In the genomic region with DNA sequence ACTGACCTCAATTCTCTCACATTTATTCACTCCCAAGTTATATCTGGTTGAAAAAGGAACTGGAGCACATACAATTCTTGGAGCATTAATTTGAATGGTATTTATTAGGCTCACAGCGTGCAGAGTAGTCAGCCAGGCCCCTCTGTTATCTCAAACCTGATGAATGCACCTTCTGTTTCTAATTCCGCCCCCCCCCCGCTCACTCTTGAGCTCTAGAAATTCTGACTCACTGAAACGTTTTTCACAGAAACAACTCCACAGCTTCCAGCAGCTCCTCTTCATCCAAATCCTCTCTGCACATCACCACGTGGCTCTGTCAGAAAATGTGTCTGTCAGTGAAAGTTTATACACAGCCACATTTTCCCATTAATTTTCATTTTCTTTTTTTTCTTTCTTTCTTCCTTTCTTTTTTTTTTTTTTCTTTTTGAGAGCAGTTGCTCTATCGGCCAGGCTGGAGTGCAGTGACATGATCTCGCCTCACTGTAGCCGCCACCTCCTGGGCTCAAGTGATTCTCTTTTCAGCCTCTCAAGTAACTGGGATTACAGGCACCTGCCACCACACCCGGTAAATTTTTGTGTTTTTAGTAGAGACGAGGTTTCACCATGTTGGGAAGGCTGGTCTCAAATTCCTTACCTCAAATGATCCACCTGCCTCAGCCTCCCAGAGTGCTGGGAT, we compare ENCODE assay signal across 15 cellular contexts.
DNase-seq lines count a peak whose midpoint lies in the region; ATAC-seq and TF ChIP-seq lines count a peak whose summit lies in the region.
"Had no signal": no experiment of that assay in that cellular context is flagged by ENCODE, and none has a peak within 500 bp of the region (broad histone marks: within the 10 kb centered on the region; RNA-seq: fewer than 3 reads in every experiment).

No MANE protein-coding gene starts in this region.

- no peaks in the 10 kb centered on the region for H3K79me2 ChIP-seq in neural progenitor cell (ENCODE audit: low read depth)

- H3K4me2 ChIP-seq in neural progenitor cell, result peak overlapping the region; percentile 22

- no peak overlapping the region for H3K9ac ChIP-seq in neural progenitor cell

- H3K4me3 ChIP-seq in neural progenitor cell (no peak overlapping the region), gastroesophageal sphincter (no peak overlapping the region)

- DNase-seq in A172 (ENCODE audit: low spot score) (peak; percentile 49), NCI-H1048 (lab: John Stamatoyannopoulos, UW) (peak; percentile 37), foreskin melanocyte (peak; percentile 89), neural progenitor cell (ENCODE audit: low spot score) (no peak), HFFc6 (no peak), endothelial cell (ENCODE audit: low spot score) (no peak)
- DNase-seq: activated CD4-positive, alpha-beta T cell treated with anti-CD3 and anti-CD28 coated beads, Interleukin-2, amount 10 ng/mL, durations not matched to agents 7 days and 5 days; central memory CD4-positive, alpha-beta T cell; DMS79; NCI-H2107; trophoblast cell had no signal

- 15 to 30% methylated on average over 2 to 9 of the region's 10 CpGs for WGBS in gastroesophageal sphincter (ENCODE audit: low coverage in 1 of 2), 2 donors

- TF ChIP-seq EP300 in gastroesophageal sphincter (IDR thresholded peaks at IDR 0.05), result no peak

- no peaks in the 10 kb centered on the region for H4K20me1 ChIP-seq in neural progenitor cell (ENCODE audit: low read depth)

- ATAC-seq in gastroesophageal sphincter, result no peak
- ATAC-seq in HG02571 (IDR thresholded peaks at IDR 0.05; ENCODE audit: unreplicated experiment), result no peak
- ATAC-seq: activated T-helper 17 cell treated with anti-CD3 and anti-CD28 coated beads, Interleukin-2, amount 50 U/mL, for 72 hours had no signal

- H3K4me1 ChIP-seq in neural progenitor cell (peaks cover 9% of the 10 kb centered on the region), gastroesophageal sphincter (peaks cover 2 to 18% (median 5%) of the 10 kb centered on the region in 3 donors)

- no peak overlapping the region for H2AFZ ChIP-seq in neural progenitor cell (replicated peaks)

- H3K36me3 Mint-ChIP-seq in neural progenitor cell (no peaks in the 10 kb centered on the region), HFFc6 (ENCODE audit: low read depth) (peaks cover 5% of the 10 kb centered on the region), endothelial cell (ENCODE audit: low read depth, unreplicated experiment) (peaks cover 4% of the 10 kb centered on the region)

- peak overlapping the region; percentile 32 for H3K27ac ChIP-seq in neural progenitor cell
- H3K27ac ChIP-seq in gastroesophageal sphincter, result peak overlapping the region in 1 of 4 donors; percentile 24

- TF ChIP-seq POLR2A in gastroesophageal sphincter (IDR thresholded peaks at IDR 0.05), result no peak

- no peaks in the 10 kb centered on the region for H3K27me3 ChIP-seq in neural progenitor cell
- H3K27me3 ChIP-seq in gastroesophageal sphincter, result no peaks in the 10 kb centered on the region

- peaks cover 16% of the 10 kb centered on the region for H3K9me3 Mint-ChIP-seq in neural progenitor cell
- H3K9me3 Mint-ChIP-seq in HFFc6, result peaks cover 43% of the 10 kb centered on the region
- peaks cover 11% of the 10 kb centered on the region for H3K9me3 Mint-ChIP-seq in endothelial cell (ENCODE audit: unreplicated experiment)

- H3K4me1 Mint-ChIP-seq in neural progenitor cell (peaks cover 10% of the 10 kb centered on the region), HFFc6 (ENCODE audit: low read depth) (no peaks in the 10 kb centered on the region; the same call in 1 of the 2 replicates), endothelial cell (ENCODE audit: unreplicated experiment) (no peaks in the 10 kb centered on the region)
- H3K4me1 Mint-ChIP-seq: activated CD4-positive, alpha-beta T cell treated with anti-CD3 and anti-CD28 coated beads, Interleukin-2, amount 10 ng/mL, durations not matched to agents 7 days and 5 days; activated T-helper 17 cell treated with anti-CD3 and anti-CD28 coated beads, Interleukin-2, amount 50 U/mL, for 72 hours had no signal

- H3K27me3 Mint-ChIP-seq in neural progenitor cell (ENCODE audit: insufficient read depth, low read depth), result no peaks in the 10 kb centered on the region
- peaks cover 2% of the 10 kb centered on the region; the same call in 1 of the 2 replicates for H3K27me3 Mint-ChIP-seq in HFFc6 (ENCODE audit: insufficient read depth)
- no peaks in the 10 kb centered on the region for H3K27me3 Mint-ChIP-seq in endothelial cell (ENCODE audit: unreplicated experiment)

- H3K4me3 Mint-ChIP-seq in neural progenitor cell (no peak overlapping the region), HFFc6 (no peak overlapping the region), endothelial cell (ENCODE audit: unreplicated experiment) (no peak overlapping the region)
- H3K4me3 Mint-ChIP-seq: activated CD4-positive, alpha-beta T cell treated with anti-CD3 and anti-CD28 coated beads, Interleukin-2, amount 10 ng/mL, durations not matched to agents 7 days and 5 days; activated T-helper 17 cell treated with anti-CD3 and anti-CD28 coated beads, Interleukin-2, amount 50 U/mL, for 72 hours; T-helper 1 cell treated with Interleukin-12 subunit alpha and Interleukin-12 subunit beta and Interleukin-4 antibody, amounts not matched to agents 30 μg/mL and 1 μg/mL, for 36 hours had no signal

- TF ChIP-seq CTCF in neural progenitor cell (IDR thresholded peaks at IDR 0.05) (no peak), HFFc6 (IDR thresholded peaks at IDR 0.05) (no peak), endothelial cell (IDR thresholded peaks at IDR 0.05; ENCODE audit: unreplicated experiment) (no peak), gastroesophageal sphincter (IDR thresholded peaks at IDR 0.05) (no peak)

- peaks cover 7% of the 10 kb centered on the region for H3F3A ChIP-seq in neural progenitor cell (ENCODE audit: low read depth)

- peaks cover 8% of the 10 kb centered on the region for H3K9me3 ChIP-seq in neural progenitor cell (ENCODE audit: low read depth)
- H3K9me3 ChIP-seq in gastroesophageal sphincter, result peaks cover 0 to 13% (median 0%) of the 10 kb centered on the region in 3 donors

- H3K27ac Mint-ChIP-seq in neural progenitor cell (peak overlapping the region; percentile 68), HFFc6 (no peak overlapping the region), endothelial cell (ENCODE audit: unreplicated experiment) (no peak overlapping the region)
- H3K27ac Mint-ChIP-seq: activated CD4-positive, alpha-beta T cell treated with anti-CD3 and anti-CD28 coated beads, Interleukin-2, amount 10 ng/mL, durations not matched to agents 7 days and 5 days; activated T-helper 17 cell treated with anti-CD3 and anti-CD28 coated beads, Interleukin-2, amount 50 U/mL, for 72 hours; T-helper 1 cell treated with Interleukin-12 subunit alpha and Interleukin-12 subunit beta and Interleukin-4 antibody, amounts not matched to agents 30 μg/mL and 1 μg/mL, for 36 hours had no signal

- no peaks in the 10 kb centered on the region for H3K36me3 ChIP-seq in neural progenitor cell
- no peaks in the 10 kb centered on the region for H3K36me3 ChIP-seq in gastroesophageal sphincter

Comparison
In these comparisons a context has a peak if more than half of its experiments do, and no peak if none do; other contexts are left out.
1. DNase-seq: peak in A172 (single experiment), NCI-H1048 (single experiment) and foreskin melanocyte (single experiment); none in neural progenitor cell (single experiment), HFFc6 (single experiment) and endothelial cell (single experiment).